Comparison of ENCODE assay signal across 26 cellular contexts in the genomic region with DNA sequence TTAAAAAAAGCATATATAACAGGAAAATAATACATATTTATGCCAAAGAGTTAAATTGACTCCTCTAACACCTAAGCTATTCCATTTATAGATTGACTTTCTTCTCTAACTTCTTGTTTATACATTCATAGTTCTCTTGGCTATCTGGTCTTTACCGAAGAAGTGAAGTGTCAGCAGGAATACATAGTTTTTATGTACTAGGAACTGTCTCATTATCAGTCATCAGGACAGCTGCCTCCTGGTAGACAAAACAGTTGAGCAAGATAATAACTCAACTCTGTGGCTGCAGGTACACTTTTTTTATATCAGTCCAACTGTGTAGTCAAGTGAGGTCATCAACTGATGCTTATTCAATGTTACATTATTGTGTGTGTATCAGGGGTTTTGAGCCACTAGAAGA.
"Had no signal": no experiment of that assay in that cellular context is flagged by ENCODE, and none has a peak within 500 bp of the region (broad histone marks: within the 10 kb centered on the region; RNA-seq: fewer than 3 reads in every experiment).

No MANE protein-coding gene starts in this region.

- H2AFZ ChIP-seq: hepatocyte had no signal

- H3K27ac ChIP-seq: dorsolateral prefrontal cortex, gastrocnemius medialis, hepatocyte, left lung, neutrophil, pancreas, right atrium auricular region, suprapubic skin, transverse colon, upper lobe of right lung, uterus had no signal

- H3K79me2 ChIP-seq: hepatocyte had no signal

- H3K27me3 ChIP-seq: dorsolateral prefrontal cortex, gastrocnemius medialis, hepatocyte, left lung, neutrophil, pancreas, right atrium auricular region, suprapubic skin, transverse colon, upper lobe of right lung, uterus had no signal

- H3K4me3 ChIP-seq: dorsolateral prefrontal cortex, gastrocnemius medialis, hepatocyte, left lung, mucosa of descending colon, pancreas, right atrium auricular region, smooth muscle cell, suprapubic skin, transverse colon, upper lobe of right lung, uterus had no signal

- H3K9me3 ChIP-seq: gastrocnemius medialis, left lung, mucosa of descending colon, neutrophil, pancreas, right atrium auricular region, transverse colon, upper lobe of right lung, uterus had no signal

- ATAC-seq: gastrocnemius medialis; left cardiac atrium; left lung; mucosa of descending colon; natural killer cell treated with Interleukin-12 subunit alpha and Interleukin-12 subunit beta and Interleukin-15 and Interleukin-18, amount 100 ng/mL, for 72 hours; pancreas; sciatic nerve; stimulated activated naive CD8-positive, alpha-beta T cell treated with anti-CD3 and anti-CD28 coated beads, Interleukin-15, amount 100 ng/mL, for 72 hours; upper lobe of right lung had no signal

- H3K4me2 ChIP-seq: hepatocyte, smooth muscle cell had no signal

- H3K36me3 ChIP-seq: gastrocnemius medialis, left lung, neutrophil, pancreas, right atrium auricular region, suprapubic skin, transverse colon, upper lobe of right lung, uterus had no signal

- H3K4me1 ChIP-seq: gastrocnemius medialis, left lung, pancreas, right atrium auricular region, suprapubic skin, transverse colon, upper lobe of right lung had no signal

- DNase-seq: dorsolateral prefrontal cortex; effector CD4-positive, alpha-beta T cell; gastrocnemius medialis; head of caudate nucleus; left cardiac atrium; left lung; mesenchymal stem cell; mucosa of descending colon; naive B cell; pancreas; stimulated activated CD4-positive, alpha-beta T cell treated with anti-CD3 and anti-CD28 coated beads, Interleukin-12 subunit alpha, Interleukin-12 subunit beta, amount 100 ng/mL, for 4 hours; stimulated activated CD4-positive, alpha-beta T cell treated with anti-CD3 and anti-CD28 coated beads, Interleukin-1b, Interleukin-23, amount 100 ng/mL, for 48 hours; stimulated activated CD4-positive, alpha-beta T cell treated with anti-CD3 and anti-CD28 coated beads, Interleukin-4, amount 100 ng/mL, for 1 hour; stimulated activated CD8-positive, alpha-beta memory T cell treated with anti-CD3 and anti-CD28 coated beads, Interleukin-4, amount 100 ng/mL, for 48 hours; stimulated activated naive CD4-positive, alpha-beta T cell; stimulated activated naive CD8-positive, alpha-beta T cell treated with anti-CD3 and anti-CD28 coated beads, Interleukin-15, amount 100 ng/mL, for 72 hours; transverse colon; upper lobe of right lung; uterus had no signal
